ENCODE assay signal across 8 cellular contexts in genomic region chr15:100349321-100349695, GRCh38. TPM values are rescaled to one million over a fixed set of nuclear protein-coding genes. Genes with fewer than 3 reads are reported as not detected.
DNase-seq lines count a peak whose midpoint lies in the region; ATAC-seq, FAIRE-seq and TF ChIP-seq lines count a peak whose summit lies in the region.

No MANE protein-coding gene starts in this region.

- H3K4me3 ChIP-seq in heart right ventricle (peak overlapping the region; percentile 38 to 90 (median 77)), bronchial epithelial cell (ENCODE audit: low read depth, low read length) (peak overlapping the region; percentile 65), muscle layer of colon (ENCODE audit: low read depth in 1 of 2, low read length in 2 of 2) (peak overlapping the region; percentile 92 to 94), upper lobe of left lung (peak overlapping the region in 3 of 4 donors; percentile 69 to 73 (median 70))

- WGBS in heart right ventricle, 2 donors = 54 to 56% methylated on average over 17 of the region's 17 CpGs
- WGBS in upper lobe of left lung, 2 donors = 52 to 74% methylated on average over 13 to 16 of the region's 17 CpGs

- no peak for TF ChIP-seq CTCF in heart right ventricle (IDR thresholded peaks at IDR 0.05)
- no peak for TF ChIP-seq CTCF in bronchial epithelial cell (IDR thresholded peaks at IDR 0.05; ENCODE audit: insufficient read depth, low read length, severe bottlenecking)
- no peak for TF ChIP-seq CTCF in upper lobe of left lung (IDR thresholded peaks at IDR 0.05)

- no peak for TF ChIP-seq POLR2A in upper lobe of left lung (IDR thresholded peaks at IDR 0.05)
- no peak for TF ChIP-seq POLR2A in H54 (IDR thresholded peaks at IDR 0.05; ENCODE audit: low read depth, low read length)

- DNase-seq in heart right ventricle (no peak), cardiac septum (ENCODE audit: low spot score) (no peak), bronchial epithelial cell (ENCODE audit: low read depth) (no peak), upper lobe of left lung (peak in 1 of 2 donors; percentile 26), H54 (ENCODE audit: insufficient read length, low spot score) (no peak), SW480 (ENCODE audit: low spot score) (no peak), NCI-H1048 (lab: John Stamatoyannopoulos, UW) (no peak)

- no peaks in the 10 kb centered on the region for H3K9me3 ChIP-seq in heart right ventricle
- no peaks in the 10 kb centered on the region for H3K9me3 ChIP-seq in muscle layer of colon (ENCODE audit: low read length)
- H3K9me3 ChIP-seq in upper lobe of left lung = no peaks in the 10 kb centered on the region

- no peaks in the 10 kb centered on the region for H3K36me3 ChIP-seq in heart right ventricle
- H3K36me3 ChIP-seq in bronchial epithelial cell (ENCODE audit: control insufficient read depth, insufficient read depth, low read length) = no peaks in the 10 kb centered on the region
- H3K36me3 ChIP-seq in muscle layer of colon (ENCODE audit: insufficient read depth, low read length) = no peaks in the 10 kb centered on the region
- H3K36me3 ChIP-seq in upper lobe of left lung = no peaks in the 10 kb centered on the region

- H3K27me3 ChIP-seq in heart right ventricle (peaks cover 0 to 14% (median 10%) of the 10 kb centered on the region in 7 donors), bronchial epithelial cell (ENCODE audit: control insufficient read depth, insufficient read depth, low read length) (no peaks in the 10 kb centered on the region), muscle layer of colon (ENCODE audit: control insufficient read depth in 1 of 2, insufficient read depth in 2 of 2, low read length in 2 of 2) (no peaks in the 10 kb centered on the region), upper lobe of left lung (no peaks in the 10 kb centered on the region)

- H3K9ac ChIP-seq in muscle layer of colon (ENCODE audit: low read length) = peak overlapping the region; percentile 77

- FAIRE-seq in bronchial epithelial cell (lab: Jason Lieb, UNC) (no peak), H54 (lab: Jason Lieb, UNC) (no peak)

- H3K27ac ChIP-seq in heart right ventricle (peak overlapping the region; percentile 64 to 99 (median 94)), muscle layer of colon (ENCODE audit: low read depth, low read length) (peak overlapping the region; percentile 100), upper lobe of left lung (peak overlapping the region; percentile 94 to 97 (median 96))

- intact Hi-C loops in heart right ventricle (cut with DNase I) = loop anchor here in 6 of 10 donors (1.0 to 10.0 kb wide), 8 partner anchors 222 to 417 kb away; partner anchors contain the start of genes ASB7 (in 1 of the 6) and LINS1 (in 1 of the 6)
- intact Hi-C loops in cardiac septum (cut with DNase I) = no loop called here

- TF ChIP-seq EP300 in upper lobe of left lung (IDR thresholded peaks at IDR 0.05) = no peak

- peak in 2 of 8 donors; percentile 5 to 7 for ATAC-seq in heart right ventricle
- ATAC-seq in upper lobe of left lung (ENCODE audit: low FRiP score in 2 of 2) = no peak

- H3K4me1 ChIP-seq in heart right ventricle = peaks cover 0 to 15% (median 5%) of the 10 kb centered on the region in 9 donors
- peaks cover 9% of the 10 kb centered on the region for H3K4me1 ChIP-seq in muscle layer of colon (ENCODE audit: insufficient read depth, low read length)
- peaks cover 9 to 17% (median 13%) of the 10 kb centered on the region in 4 donors for H3K4me1 ChIP-seq in upper lobe of left lung

RNA-seq across cellular contexts. Expression of gene ADAMTS17, which starts 7.5 kb away (rescaled TPM):
- total RNA-seq in heart right ventricle (1 to 10 TPM in 7 of 10 donors, under 1 TPM in 3; 0.47 to 5.0 (median 1.3) TPM), cardiac septum (0.67 TPM), bronchial epithelial cell (1.1 and 2.0 TPM in 2 replicates), upper lobe of left lung (10 to 100 TPM in 1 of 6 donors, 1 to 10 TPM in 5; 3.2 to 11.5 (median 5.7) TPM)
- under 1 TPM; 0.49 to 0.95 TPM for polyA plus RNA-seq in heart right ventricle
